ENCODE assay signal across 1 cellular context in genomic region chr6:140647322-140647721, GRCh38.
TF ChIP-seq lines count a peak whose summit lies in the region.
"Not testable (repeated sequence)": the region's sequence is repeated elsewhere in the genome, so short reads cannot be mapped to it uniquely, and the experiment has no call there.

No MANE protein-coding gene starts in this region.

- CTCF ChIA-PET in HEK293 (lab: Yijun Ruan, JAX): interaction anchor here (0.6 to 0.8 kb wide), 2 partner anchors 24 to 729 kb away, joined by 3 to 4 read pairs; no protein-coding TSS in a partner anchor

- H3K27ac ChIP-seq in HEK293 (ENCODE audit: extremely low read depth, low read depth, low read length): not testable (repeated sequence)

- H3K4me1 ChIP-seq in HEK293 (ENCODE audit: control insufficient read depth, insufficient read depth, low read length): not testable (repeated sequence)

- H3K9me3 ChIP-seq in HEK293 (ENCODE audit: control insufficient read depth, insufficient read depth, low read depth, low read length): not testable (repeated sequence)

- TF ChIP-seq CTCF in HEK293 (tag by site-specific recombination; IDR thresholded peaks at IDR 0.05): not testable (repeated sequence)

- not testable (repeated sequence) for H3K36me3 ChIP-seq in HEK293 (ENCODE audit: control insufficient read depth in 2 of 2, insufficient read depth in 1 of 2, low read length in 2 of 2)

- not testable (repeated sequence) for H3K4me3 ChIP-seq in HEK293 (ENCODE audit: low read depth, low read length)

- POLR2A ChIA-PET in HEK293 (lab: Yijun Ruan, JAX): not testable (repeated sequence)

TF ChIP-seq in HEK293, 187 proteins besides CTCF, POLR2A, EP300 and RAD21:
- peak; percentile 94 for TF ChIP-seq ZNF302 (tag by site-specific recombination; IDR thresholded peaks at IDR 0.05; ENCODE audit: low read depth)
